In genomic region chr17:47741109-47741792, GRCh38 we compare ENCODE assay signal across 20 cellular contexts. TPM values are rescaled to one million over a fixed set of nuclear protein-coding genes. Genes with fewer than 3 reads are reported as not detected.
DNase-seq lines count a peak whose midpoint lies in the region; ATAC-seq and TF ChIP-seq lines count a peak whose summit lies in the region.
"Had no signal": no experiment of that assay in that cellular context is flagged by ENCODE, and none has a peak within 500 bp of the region (broad histone marks: within the 10 kb centered on the region; RNA-seq: fewer than 3 reads in every experiment).

No MANE protein-coding gene starts in this region.

- no peaks in the 10 kb centered on the region for H3K9me3 Mint-ChIP-seq in activated naive CD8-positive, alpha-beta T cell (ENCODE audit: low read depth)
- H3K9me3 Mint-ChIP-seq: neural progenitor cell had no signal

- peak overlapping the region; percentile 64 for H3K4me3 Mint-ChIP-seq in activated naive CD8-positive, alpha-beta T cell
- H3K4me3 Mint-ChIP-seq: neural progenitor cell had no signal

- CTCF ChIA-PET in GM10248 (lab: Yijun Ruan, JAX), result interaction anchor here (1.1 to 1.9 kb wide), 7 partner anchors 8 to 76 kb away, joined by 3 to 15 read pairs (median 4); partner anchors contain the start of gene TBX21

- H3K36me3 Mint-ChIP-seq in activated naive CD8-positive, alpha-beta T cell, result peaks cover 9% of the 10 kb centered on the region
- H3K36me3 Mint-ChIP-seq: neural progenitor cell had no signal

- no peak overlapping the region for H2BK12ac ChIP-seq in neuronal stem cell (ENCODE audit: low read length)

- TF ChIP-seq CTCF in GM10248 (IDR thresholded peaks at IDR 0.05; ENCODE audit: control extremely low read depth, extremely low read depth, low read depth, missing control alignments), result no peak

- no peak overlapping the region for H4K8ac ChIP-seq in neuronal stem cell (ENCODE audit: low read depth, low read length)

- peak overlapping the region in 5 of 11 experiments; percentile 4 to 84 (median 56); a peak in 1 of 22 replicates for H3K27ac ChIP-seq in BLaER1 treated with 17β-estradiol and CSF1 and Interleukin-3, amounts not matched to agents 10 nM and 100 nM
- H3K27ac ChIP-seq in neuronal stem cell (replicated peaks; ENCODE audit: low read length), result no peak overlapping the region
- H3K27ac ChIP-seq: gastrocnemius medialis, neural progenitor cell, right lobe of liver, uterus had no signal

- no peak overlapping the region for H3K14ac ChIP-seq in neuronal stem cell (ENCODE audit: low read length)

- H3K4me1 ChIP-seq in BLaER1 treated with 17β-estradiol and CSF1 and Interleukin-3, amounts not matched to agents 10 nM and 100 nM, result peaks cover 49 to 75% (median 65%) of the 10 kb centered on the region in 10 experiments
- peaks cover 0 to 2% of the 10 kb centered on the region in 2 donors for H3K4me1 ChIP-seq in neuronal stem cell (ENCODE audit: control insufficient read depth in 2 of 2, insufficient read depth in 1 of 2, low read depth in 1 of 2, low read length in 2 of 2)
- H3K4me1 ChIP-seq: BE2C, gastrocnemius medialis, right lobe of liver, uterus had no signal

- 0 out of 22 replicates have a peak overlapping the region, but pooled peaks of 1 of the 11 experiments have one; percentile 15 for H3K9ac ChIP-seq in BLaER1 treated with 17β-estradiol and CSF1 and Interleukin-3, amounts not matched to agents 10 nM and 100 nM
- H3K9ac ChIP-seq in neuronal stem cell (ENCODE audit: low read depth, low read length, poor library complexity), result peak overlapping the region; percentile 32
- H3K9ac ChIP-seq: neural progenitor cell had no signal

- H3K4me1 Mint-ChIP-seq in activated naive CD8-positive, alpha-beta T cell (ENCODE audit: low read depth), result peaks cover 37% of the 10 kb centered on the region
- H3K4me1 Mint-ChIP-seq: neural progenitor cell had no signal

- no peak overlapping the region for H2BK120ac ChIP-seq in neuronal stem cell (ENCODE audit: low read depth, low read length)

- ATAC-seq in HG02970 (IDR thresholded peaks at IDR 0.05; ENCODE audit: low FRiP score, unreplicated experiment), result no peak
- ATAC-seq: gastrocnemius medialis, HCT116 had no signal

- H3K9me3 ChIP-seq in BLaER1 treated with 17β-estradiol and CSF1 and Interleukin-3, amounts not matched to agents 10 nM and 100 nM (replicated peaks in 1 of 11), result no peaks in the 10 kb centered on the region
- no peaks in the 10 kb centered on the region for H3K9me3 ChIP-seq in neuronal stem cell (replicated peaks in 1 of 2; ENCODE audit: control insufficient read depth in 2 of 2, insufficient read depth in 1 of 2, low read depth in 1 of 2, low read length in 2 of 2)
- H3K9me3 ChIP-seq: BE2C, gastrocnemius medialis, right lobe of liver, uterus had no signal

- no peaks in the 10 kb centered on the region for H3K79me1 ChIP-seq in neuronal stem cell (ENCODE audit: low read depth, low read length)

- WGBS in neuronal stem cell (ENCODE audit: extremely low coverage in 2 of 2, insufficient read length in 2 of 2, insufficient replicate concordance in 1 of 2), 2 donors, result no CpG with 5 or more reads among the region's 11 CpGs

- no peak overlapping the region for H2AK5ac ChIP-seq in neuronal stem cell (ENCODE audit: low read depth, low read length)

- no peak overlapping the region for H3K4ac ChIP-seq in neuronal stem cell (ENCODE audit: low read length)

- H3K27me3 ChIP-seq in BLaER1 treated with 17β-estradiol and CSF1 and Interleukin-3, amounts not matched to agents 10 nM and 100 nM, result peaks cover 0 to 28% (median 0%) of the 10 kb centered on the region in 11 experiments; a peak in 6 of 22 replicates
- peaks cover 0 to 53% (median 5%) of the 10 kb centered on the region in 3 experiments for H3K27me3 ChIP-seq in neuronal stem cell (ENCODE audit: control insufficient read depth in 3 of 3, insufficient read depth in 3 of 3, low read depth in 1 of 3, low read length in 3 of 3)
- H3K27me3 ChIP-seq: right lobe of liver had no signal

- no peak overlapping the region for H3K18ac ChIP-seq in neuronal stem cell (ENCODE audit: low read length)

- H4K20me1 ChIP-seq in BLaER1 treated with 17β-estradiol and CSF1 and Interleukin-3, amounts not matched to agents 10 nM and 100 nM, result 0 out of 22 replicates have a peak, but pooled peaks cover 0 to 7% (median 0%) of the 10 kb centered on the region in 11 experiments

- H3K23ac ChIP-seq in neuronal stem cell (ENCODE audit: low read depth, low read length, poor library complexity), result no peak overlapping the region

- no peak overlapping the region for H4K91ac ChIP-seq in neuronal stem cell (ENCODE audit: low read depth, low read length, poor library complexity)

- H2BK15ac ChIP-seq in neuronal stem cell (ENCODE audit: low read length), result no peak overlapping the region

- H3K4me2 ChIP-seq in BLaER1 treated with 17β-estradiol and CSF1 and Interleukin-3, amounts not matched to agents 10 nM and 100 nM, result peak overlapping the region in 10 of 11 experiments; percentile 46 to 100 (median 95); a peak in 19 of 22 replicates
- no peak overlapping the region for H3K4me2 ChIP-seq in neuronal stem cell (ENCODE audit: insufficient read depth, low read length, poor library complexity, severe bottlenecking)
- H3K4me2 ChIP-seq: neural progenitor cell had no signal

- POLR2A ChIA-PET in GM10248 (lab: Yijun Ruan, JAX), result interaction anchor here (0.5 kb wide), 1 partner anchor 18 kb away, joined by 3 read pairs; no protein-coding TSS in a partner anchor

- no peak overlapping the region for H2AFZ ChIP-seq in neuronal stem cell (ENCODE audit: low read length)
- H2AFZ ChIP-seq: neural progenitor cell had no signal

- no peaks in the 10 kb centered on the region for H3K27me3 Mint-ChIP-seq in activated naive CD8-positive, alpha-beta T cell

- H2BK5ac ChIP-seq in neuronal stem cell (ENCODE audit: low read length), result no peak overlapping the region

- H3K27ac Mint-ChIP-seq in activated naive CD8-positive, alpha-beta T cell, result peak overlapping the region; percentile 64
- H3K27ac Mint-ChIP-seq: neural progenitor cell had no signal

- no peak overlapping the region for H3K4me3 ChIP-seq in BLaER1 treated with 17β-estradiol and CSF1 and Interleukin-3, amounts not matched to agents 10 nM and 100 nM
- peak overlapping the region in 1 of 2 donors; percentile 63 for H3K4me3 ChIP-seq in neuronal stem cell (ENCODE audit: low read length in 2 of 2)
- H3K4me3 ChIP-seq: gastrocnemius medialis, neural progenitor cell, right lobe of liver, uterus had no signal

- peak; percentile 9 for DNase-seq in GM10248 (ENCODE audit: extremely low spot score)
- DNase-seq in neuronal stem cell (ENCODE audit: low spot score), result no peak
- no peak for DNase-seq in NCI-H187 (lab: John Stamatoyannopoulos, UW)
- no peak for DNase-seq in NCI-H1436 (lab: John Stamatoyannopoulos, UW)
- DNase-seq in DMS 273 treated with DMSO at 0.1 percent for 48 hours (lab: John Stamatoyannopoulos, UW), result no peak
- DNase-seq: amniotic stem cell; BE2C; gastrocnemius medialis; NCI-H1048; NCI-H2171 treated with DMSO at 0.1 percent for 48 hours; right lobe of liver; SIG-M5; stimulated activated CD4-positive, alpha-beta T cell treated with anti-CD3 and anti-CD28 coated beads, Interleukin-4, amount 100 ng/mL, for 1 hour; T-helper 9 cell; uterus had no signal

- H3K36me3 ChIP-seq in BLaER1 treated with 17β-estradiol and CSF1 and Interleukin-3, amounts not matched to agents 10 nM and 100 nM, result no peaks in the 10 kb centered on the region
- H3K36me3 ChIP-seq in neuronal stem cell (replicated peaks in 1 of 2; ENCODE audit: control insufficient read depth in 2 of 2, insufficient read depth in 2 of 2, low read length in 2 of 2), result no peaks in the 10 kb centered on the region
- H3K36me3 ChIP-seq: BE2C, gastrocnemius medialis, neural progenitor cell, right lobe of liver, uterus had no signal

RNA-seq across cellular contexts. Expression of gene TBX21, which starts 8.2 kb away (rescaled TPM):
- not detected for polyA plus RNA-seq in neuronal stem cell (2013, experiment 1 of 2)
- 0.01 TPM for polyA plus RNA-seq in neuronal stem cell (2013, experiment 2 of 2)

RNA-seq across cellular contexts. Expression of gene TBKBP1, which starts 47.3 kb away (rescaled TPM):
- polyA plus RNA-seq in neuronal stem cell (2013, experiment 1 of 2), result 12.8 TPM
- 13.4 TPM for polyA plus RNA-seq in neuronal stem cell (2013, experiment 2 of 2)
